2 cellular contexts compared by ENCODE assay signal in genomic region chr17:38976187-38976551, GRCh38.
TF ChIP-seq lines count a peak whose summit lies in the region.
"Not testable (repeated sequence)": the region's sequence is repeated elsewhere in the genome, so short reads cannot be mapped to it uniquely, and the experiment has no call there.

No MANE protein-coding gene starts in this region.

TF ChIP-seq in IMR-90, 13 proteins besides CTCF, POLR2A, EP300 and RAD21:
- peak; percentile 83 for TF ChIP-seq CEBPB (IDR thresholded peaks at IDR 0.05; ENCODE audit: low read depth, low read length)

TF ChIP-seq in K562, 482 proteins besides CTCF, POLR2A, EP300 and RAD21:
- TF ChIP-seq CEBPB (tag; IDR thresholded peaks at IDR 0.05), result peak; percentile 59; the same call in 1 of the 2 replicates
- not testable (repeated sequence) for TF ChIP-seq CEBPG (CRISPR knock-in tag; IDR thresholded peaks at IDR 0.05)
- peak in 1 of 2 experiments; percentile 13; a peak in 1 of 4 replicates for TF ChIP-seq CEBPG (tag; conservative IDR thresholded peaks at IDR 0.05 in 1 of 2, IDR thresholded peaks at IDR 0.05 in 1 of 2)
